Comparison of ENCODE assay signal across 8 cellular contexts in genomic region chrX:10157032-10157341, GRCh38. TPM values are rescaled to one million over a fixed set of nuclear protein-coding genes. Genes with fewer than 3 reads are reported as not detected.
DNase-seq lines count a peak whose midpoint lies in the region; ATAC-seq, FAIRE-seq and TF ChIP-seq lines count a peak whose summit lies in the region.

No MANE protein-coding gene starts in this region.

- DNase-seq in HL-60 (ENCODE audit: low read depth in 1 of 2, low spot score in 1 of 2) = no peak
- DNase-seq in kidney = no peak
- DNase-seq in stimulated activated naive CD8-positive, alpha-beta T cell treated with anti-CD3 and anti-CD28 coated beads, Interleukin-15, amount 100 ng/mL, for 72 hours = no peak
- no peak for DNase-seq in DMS79 (lab: John Stamatoyannopoulos, UW)
- no peak for DNase-seq in NCI-H1436 treated with DMSO at 0.1 percent for 48 hours (lab: John Stamatoyannopoulos, UW)
- DNase-seq in activated CD4-positive, alpha-beta T cell treated with anti-CD3 and anti-CD28 coated beads for 1 hour = no peak

- no peaks in the 10 kb centered on the region for H3K27me3 ChIP-seq in HL-60 (ENCODE audit: insufficient read depth, poor library complexity, severe bottlenecking)

- peak overlapping the region; percentile 44 for H3K4me3 ChIP-seq in HL-60 (replicated peaks; ENCODE audit: insufficient read depth, low read length)
- peak overlapping the region; percentile 44 to 59 for H3K4me3 ChIP-seq in kidney (ENCODE audit: low read length in 2 of 2)

- peak overlapping the region; percentile 56 to 59 for H3K4me3 Mint-ChIP-seq in stimulated activated naive CD8-positive, alpha-beta T cell treated with anti-CD3 and anti-CD28 coated beads, Interleukin-15, amount 100 ng/mL, for 72 hours

- TF ChIP-seq CTCF in HL-60 (IDR thresholded peaks at IDR 0.05; ENCODE audit: insufficient read depth, low read length) (no peak), kidney (IDR thresholded peaks at IDR 0.05; ENCODE audit: borderline replicate concordance, extremely low read depth, insufficient read depth) (no peak)

- no peak for ATAC-seq in stimulated activated naive CD8-positive, alpha-beta T cell treated with anti-CD3 and anti-CD28 coated beads, Interleukin-15, amount 100 ng/mL, for 72 hours
- no peak for ATAC-seq in HG03039 (IDR thresholded peaks at IDR 0.05; ENCODE audit: unreplicated experiment)

- peak overlapping the region in 1 of 2 donors; percentile 91 for H3K27ac Mint-ChIP-seq in stimulated activated naive CD8-positive, alpha-beta T cell treated with anti-CD3 and anti-CD28 coated beads, Interleukin-15, amount 100 ng/mL, for 72 hours

- no peak for FAIRE-seq in kidney (lab: Jason Lieb, UNC)

- H3K9ac ChIP-seq in kidney (ENCODE audit: low read length in 2 of 2) = peak overlapping the region; percentile 33 to 75

- H3K4me1 ChIP-seq in kidney (ENCODE audit: control insufficient read depth in 1 of 2, insufficient read depth in 1 of 2, low read depth in 1 of 2, low read length in 2 of 2) = no peaks in the 10 kb centered on the region

- intact Hi-C loops in kidney (cut with DNase I) = no loop called here

- no peak overlapping the region for H3K27ac ChIP-seq in HL-60 (replicated peaks)
- H3K27ac ChIP-seq in angular gyrus (ENCODE audit: low read depth, low read length) = peak overlapping the region; percentile 10
- peak overlapping the region; percentile 45 to 71 for H3K27ac ChIP-seq in kidney (ENCODE audit: low read depth in 2 of 2, low read length in 2 of 2)

- no peaks in the 10 kb centered on the region for H3K9me3 Mint-ChIP-seq in stimulated activated naive CD8-positive, alpha-beta T cell treated with anti-CD3 and anti-CD28 coated beads, Interleukin-15, amount 100 ng/mL, for 72 hours

- H3K9me3 ChIP-seq in kidney (ENCODE audit: control insufficient read depth in 1 of 2, low read length in 2 of 2) = no peaks in the 10 kb centered on the region

- no peaks in the 10 kb centered on the region for H3K36me3 ChIP-seq in kidney (ENCODE audit: control insufficient read depth in 1 of 2, insufficient read depth in 2 of 2, low read length in 2 of 2)

- H3K4me1 Mint-ChIP-seq in stimulated activated naive CD8-positive, alpha-beta T cell treated with anti-CD3 and anti-CD28 coated beads, Interleukin-15, amount 100 ng/mL, for 72 hours = peaks cover 13% of the 10 kb centered on the region

- H3K27me3 Mint-ChIP-seq in stimulated activated naive CD8-positive, alpha-beta T cell treated with anti-CD3 and anti-CD28 coated beads, Interleukin-15, amount 100 ng/mL, for 72 hours = peaks cover 55% of the 10 kb centered on the region

RNA-seq across cellular contexts. Expression of gene CLCN4, which starts 0.2 kb away (rescaled TPM):
- total RNA-seq in kidney = 7.3 TPM
- polyA plus RNA-seq in kidney (ENCODE audit: insufficient read depth, low read depth, low replicate concordance) = 2.4 TPM
